In the genomic region with DNA sequence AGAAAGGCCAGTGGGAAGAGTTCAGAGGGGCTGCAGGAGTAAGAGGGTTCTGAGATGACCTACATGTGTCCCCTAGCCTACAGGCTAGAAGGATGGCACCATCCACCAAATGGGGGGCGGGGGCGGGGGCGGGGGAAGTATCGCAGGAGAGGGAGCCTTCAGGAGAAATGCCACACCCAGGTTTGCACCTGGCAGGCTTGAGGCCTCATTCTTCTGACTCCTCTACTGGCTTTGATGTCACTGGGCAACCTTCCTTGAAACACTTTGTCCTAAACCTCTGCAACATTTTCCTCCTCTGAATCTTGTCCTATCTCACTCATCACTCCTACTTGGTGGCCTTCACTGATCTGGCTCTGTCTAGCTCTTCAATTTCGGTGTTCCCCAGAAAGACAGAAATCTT, we compare ENCODE assay signal across 16 cellular contexts. TPM values are rescaled to one million over a fixed set of nuclear protein-coding genes. Genes with fewer than 3 reads are reported as not detected.
DNase-seq lines count a peak whose midpoint lies in the region; ATAC-seq, FAIRE-seq and TF ChIP-seq lines count a peak whose summit lies in the region.
"Had no signal": no experiment of that assay in that cellular context is flagged by ENCODE, and none has a peak within 500 bp of the region (broad histone marks: within the 10 kb centered on the region; RNA-seq: fewer than 3 reads in every experiment).

No MANE protein-coding gene starts in this region.

- no peak for TF ChIP-seq EP300 in A549 (IDR thresholded peaks at IDR 0.05)

- ATAC-seq in activated CD4-positive, alpha-beta T cell treated with anti-CD3 and anti-CD28 coated beads for 36 hours: no peak
- no peak for ATAC-seq in A549
- no peak for ATAC-seq in activated T-helper 17 cell treated with anti-CD3 and anti-CD28 coated beads, Interleukin-2, amount 50 U/mL, for 72 hours (replicated peaks)

- H3K9me3 ChIP-seq in A549: peaks cover 6% of the 10 kb centered on the region; the same call in 1 of the 3 replicates

- peak overlapping the region; percentile 19 for H3K27ac Mint-ChIP-seq in activated CD4-positive, alpha-beta T cell treated with anti-CD3 and anti-CD28 coated beads for 36 hours
- H3K27ac Mint-ChIP-seq in activated CD4-positive, alpha-beta T cell treated with anti-CD3 and anti-CD28 coated beads, Interleukin-2, amount 10 ng/mL, durations not matched to agents 7 days and 5 days: no peak overlapping the region
- peak overlapping the region; percentile 88 for H3K27ac Mint-ChIP-seq in activated T-helper 17 cell treated with anti-CD3 and anti-CD28 coated beads, Interleukin-2, amount 50 U/mL, for 72 hours
- no peak overlapping the region for H3K27ac Mint-ChIP-seq in osteocyte (ENCODE audit: unreplicated experiment)

- CTCF ChIA-PET in activated CD4-positive, alpha-beta T cell treated with anti-CD3 and anti-CD28 coated beads for 36 hours (lab: Charles Lee): interaction anchor here (0.6 kb wide), 1 partner anchor 406 kb away, joined by 3 read pairs; no protein-coding TSS in a partner anchor
- CTCF ChIA-PET in activated CD4-positive, alpha-beta T cell treated with anti-CD3 and anti-CD28 coated beads, Interleukin-2, amount 10 ng/mL, durations not matched to agents 7 days and 5 days (lab: Charles Lee): interaction anchor here (1.6 kb wide), 1 partner anchor 11 kb away, joined by 3 read pairs; no protein-coding TSS in a partner anchor
- CTCF ChIA-PET in A549 (lab: Yijun Ruan, JAX): no interaction called here

- no peak for TF ChIP-seq CTCF in A549 (IDR thresholded peaks at IDR 0.05)
- TF ChIP-seq CTCF in osteocyte (IDR thresholded peaks at IDR 0.05): no peak

- H3K9me3 Mint-ChIP-seq in activated CD4-positive, alpha-beta T cell treated with anti-CD3 and anti-CD28 coated beads for 36 hours (ENCODE audit: low read depth): peaks cover 8% of the 10 kb centered on the region
- peaks cover 10% of the 10 kb centered on the region for H3K9me3 Mint-ChIP-seq in activated CD4-positive, alpha-beta T cell treated with anti-CD3 and anti-CD28 coated beads, Interleukin-2, amount 10 ng/mL, durations not matched to agents 7 days and 5 days
- H3K9me3 Mint-ChIP-seq in activated T-helper 17 cell treated with anti-CD3 and anti-CD28 coated beads, Interleukin-2, amount 50 U/mL, for 72 hours: peaks cover 4% of the 10 kb centered on the region
- peaks cover 29% of the 10 kb centered on the region for H3K9me3 Mint-ChIP-seq in osteocyte (ENCODE audit: unreplicated experiment)

- no peak for TF ChIP-seq POLR2A in A549 (IDR thresholded peaks at IDR 0.05; ENCODE audit: low read length)

- WGBS in A549 (ENCODE audit: missing lambda C conversion rate): 95% methylated on average over 1 of the region's 5 CpGs

- H3K4me3 Mint-ChIP-seq in activated CD4-positive, alpha-beta T cell treated with anti-CD3 and anti-CD28 coated beads for 36 hours: no peak overlapping the region
- no peak overlapping the region for H3K4me3 Mint-ChIP-seq in activated CD4-positive, alpha-beta T cell treated with anti-CD3 and anti-CD28 coated beads, Interleukin-2, amount 10 ng/mL, durations not matched to agents 7 days and 5 days
- H3K4me3 Mint-ChIP-seq in activated T-helper 17 cell treated with anti-CD3 and anti-CD28 coated beads, Interleukin-2, amount 50 U/mL, for 72 hours: peak overlapping the region; percentile 68
- H3K4me3 Mint-ChIP-seq in osteocyte (ENCODE audit: unreplicated experiment): no peak overlapping the region
- H3K4me3 Mint-ChIP-seq: CD14-positive monocyte had no signal

- no peak for TF ChIP-seq RAD21 in A549 (conservative IDR thresholded peaks at IDR 0.05 in 1 of 2, IDR thresholded peaks at IDR 0.05 in 1 of 2)

- POLR2A ChIA-PET in activated CD4-positive, alpha-beta T cell treated with anti-CD3 and anti-CD28 coated beads for 36 hours (lab: Charles Lee): no interaction called here
- POLR2A ChIA-PET in activated CD4-positive, alpha-beta T cell treated with anti-CD3 and anti-CD28 coated beads, Interleukin-2, amount 10 ng/mL, durations not matched to agents 7 days and 5 days (lab: Charles Lee): no interaction called here
- POLR2A ChIA-PET in A549 (lab: Yijun Ruan, JAX): no interaction called here

- H3K27ac ChIP-seq in A549: peak overlapping the region; percentile 35 to 59; a peak in 3 of 6 replicates
- H3K27ac ChIP-seq: PC-9 had no signal

- intact Hi-C loops in activated CD4-positive, alpha-beta T cell treated with anti-CD3 and anti-CD28 coated beads for 36 hours (cut with DNase I, micrococcal nuclease): no loop called here

- peaks cover 14% of the 10 kb centered on the region for H3K36me3 Mint-ChIP-seq in activated CD4-positive, alpha-beta T cell treated with anti-CD3 and anti-CD28 coated beads for 36 hours (ENCODE audit: low read depth)
- peaks cover 16% of the 10 kb centered on the region for H3K36me3 Mint-ChIP-seq in activated CD4-positive, alpha-beta T cell treated with anti-CD3 and anti-CD28 coated beads, Interleukin-2, amount 10 ng/mL, durations not matched to agents 7 days and 5 days (ENCODE audit: low read depth)
- peaks cover 9% of the 10 kb centered on the region for H3K36me3 Mint-ChIP-seq in activated T-helper 17 cell treated with anti-CD3 and anti-CD28 coated beads, Interleukin-2, amount 50 U/mL, for 72 hours (ENCODE audit: low read depth)
- H3K36me3 Mint-ChIP-seq in osteocyte (ENCODE audit: unreplicated experiment): peaks cover 6% of the 10 kb centered on the region

- no peak overlapping the region for H3K4me3 ChIP-seq in A549
- H3K4me3 ChIP-seq: PC-9 had no signal

- H3K4me1 ChIP-seq in A549: peaks cover 43% of the 10 kb centered on the region

- H3K27me3 Mint-ChIP-seq in activated CD4-positive, alpha-beta T cell treated with anti-CD3 and anti-CD28 coated beads for 36 hours: no peaks in the 10 kb centered on the region
- no peaks in the 10 kb centered on the region for H3K27me3 Mint-ChIP-seq in activated CD4-positive, alpha-beta T cell treated with anti-CD3 and anti-CD28 coated beads, Interleukin-2, amount 10 ng/mL, durations not matched to agents 7 days and 5 days
- no peaks in the 10 kb centered on the region for H3K27me3 Mint-ChIP-seq in activated T-helper 17 cell treated with anti-CD3 and anti-CD28 coated beads, Interleukin-2, amount 50 U/mL, for 72 hours
- H3K27me3 Mint-ChIP-seq in osteocyte (ENCODE audit: unreplicated experiment): no peaks in the 10 kb centered on the region

- no peak for DNase-seq in activated CD4-positive, alpha-beta T cell treated with anti-CD3 and anti-CD28 coated beads for 36 hours
- DNase-seq in activated CD4-positive, alpha-beta T cell treated with anti-CD3 and anti-CD28 coated beads, Interleukin-2, amount 10 ng/mL, durations not matched to agents 7 days and 5 days: no peak
- DNase-seq in A549 (ENCODE audit: low read depth in 1 of 2, low spot score in 1 of 2) (no peak), osteocyte (ENCODE audit: extremely low spot score, unreplicated experiment) (peak; percentile 7), NCI-H1436 treated with DMSO at 0.1 percent for 48 hours (lab: John Stamatoyannopoulos, UW) (no peak), KG1 (lab: John Stamatoyannopoulos, UW) (no peak)
- no peak for DNase-seq in stimulated activated CD4-positive, alpha-beta T cell treated with anti-CD3 and anti-CD28 coated beads, Interleukin-4, amount 100 ng/mL, for 4 hours
- DNase-seq: COR-L47, DMS153, HCEC 1CT, IMR-90, NCI-H146, PC-9 had no signal

- no peak for FAIRE-seq in A549 (lab: Jason Lieb, UNC)
- FAIRE-seq: GM18507 had no signal

- H3K4me2 ChIP-seq in A549: no peak overlapping the region
- H3K4me2 ChIP-seq: PC-9 had no signal

- H3K4me1 Mint-ChIP-seq in activated CD4-positive, alpha-beta T cell treated with anti-CD3 and anti-CD28 coated beads for 36 hours: peaks cover 48% of the 10 kb centered on the region
- H3K4me1 Mint-ChIP-seq in activated CD4-positive, alpha-beta T cell treated with anti-CD3 and anti-CD28 coated beads, Interleukin-2, amount 10 ng/mL, durations not matched to agents 7 days and 5 days: peaks cover 24% of the 10 kb centered on the region
- H3K4me1 Mint-ChIP-seq in activated T-helper 17 cell treated with anti-CD3 and anti-CD28 coated beads, Interleukin-2, amount 50 U/mL, for 72 hours: peaks cover 31% of the 10 kb centered on the region
- H3K4me1 Mint-ChIP-seq in osteocyte (ENCODE audit: unreplicated experiment): no peaks in the 10 kb centered on the region

TF ChIP-seq in A549, 52 proteins besides CTCF, POLR2A, EP300 and RAD21 (continues in another document):
- no peak for TF ChIP-seq USF2 (IDR thresholded peaks at IDR 0.05)
- no peak for TF ChIP-seq HOXB13 (CRISPR knock-in tag; IDR thresholded peaks at IDR 0.05; ENCODE audit: low read depth)
- no peak for TF ChIP-seq CBX2 (IDR thresholded peaks at IDR 0.05; ENCODE audit: borderline replicate concordance, low read depth)
- no peak for TF ChIP-seq CHD2 (IDR thresholded peaks at IDR 0.05; ENCODE audit: low read length, partially characterized antibody)
- TF ChIP-seq EHF (CRISPR knock-in tag; IDR thresholded peaks at IDR 0.05): no peak
- TF ChIP-seq ZC3H11A (IDR thresholded peaks at IDR 0.05): no peak
- no peak for TF ChIP-seq RCOR1 (IDR thresholded peaks at IDR 0.05; ENCODE audit: low read depth, low read length)
- TF ChIP-seq CHD4 (IDR thresholded peaks at IDR 0.05; ENCODE audit: borderline replicate concordance): no peak
- no peak for TF ChIP-seq HOXB5 (CRISPR knock-in tag; IDR thresholded peaks at IDR 0.05)
- no peak for TF ChIP-seq BHLHE40 (IDR thresholded peaks at IDR 0.05; ENCODE audit: low read depth, low read length)
- TF ChIP-seq KDM1A (IDR thresholded peaks at IDR 0.05; ENCODE audit: low read depth): no peak
- TF ChIP-seq HOXA7 (CRISPR knock-in tag; IDR thresholded peaks at IDR 0.05): no peak
- TF ChIP-seq HDAC2 (IDR thresholded peaks at IDR 0.05): no peak

RNA-seq across cellular contexts. Expression of gene CD99L2, which starts 24.0 kb away (rescaled TPM):
- 1 to 10 TPM; 8.4 to 9.6 TPM for total RNA-seq in activated CD4-positive, alpha-beta T cell treated with anti-CD3 and anti-CD28 coated beads for 36 hours
- 10 to 100 TPM; 14.1 to 14.6 TPM for total RNA-seq in activated CD4-positive, alpha-beta T cell treated with anti-CD3 and anti-CD28 coated beads, Interleukin-2, amount 10 ng/mL, durations not matched to agents 7 days and 5 days
- polyA plus RNA-seq in A549 (2011; rRNA removed): 65.3 and 66.5 TPM in 2 replicates
- 42.4 and 52.0 TPM in 2 replicates for polyA plus RNA-seq in A549 (2012; cell fraction: cytosol; rRNA removed)
- 65.3 and 66.7 TPM in 2 replicates for polyA plus RNA-seq in A549 (2012; cell fraction: nucleus; rRNA removed)
- polyA plus RNA-seq in A549 (2017; fragmentation: RNase III; extraction: RNeasy Plus Mini Kit Qiagen cat#74134 plus additional on column Dnase treatment): 41.8 to 58.3 TPM (median 50.5 TPM) in 3 replicates
- 67.2 and 68.7 TPM in 2 replicates for polyA minus RNA-seq in A549 (2011; rRNA and poly(A)+ RNA removed)
- 10 to 100 TPM; 11.6 to 17.6 TPM for total RNA-seq in activated T-helper 17 cell treated with anti-CD3 and anti-CD28 coated beads, Interleukin-2, amount 50 U/mL, for 72 hours
- 61.9 and 66.3 TPM in 2 replicates for total RNA-seq in osteocyte

Comparison
In these comparisons a context has a peak if more than half of its experiments do, and no peak if none do; other contexts are left out.
1. H3K27ac Mint-ChIP-seq: peak in activated CD4-positive, alpha-beta T cell treated with anti-CD3 and anti-CD28 coated beads for 36 hours (single experiment) and activated T-helper 17 cell treated with anti-CD3 and anti-CD28 coated beads, Interleukin-2, amount 50 U/mL, for 72 hours (single experiment); none in activated CD4-positive, alpha-beta T cell treated with anti-CD3 and anti-CD28 coated beads, Interleukin-2, amount 10 ng/mL, durations not matched to agents 7 days and 5 days (single experiment) and osteocyte (single experiment).